In genomic region chrX:72045141-72045540, GRCh38 we compare ENCODE assay signal across 16 cellular contexts.
DNase-seq lines count a peak whose midpoint lies in the region; ATAC-seq and TF ChIP-seq lines count a peak whose summit lies in the region.
"Had no signal": no experiment of that assay in that cellular context is flagged by ENCODE, and none has a peak within 500 bp of the region (broad histone marks: within the 10 kb centered on the region; RNA-seq: fewer than 3 reads in every experiment).

No MANE protein-coding gene starts in this region.

- H3K79me2 ChIP-seq in GM23338 (replicated peaks; ENCODE audit: insufficient read depth) = no peaks in the 10 kb centered on the region

- H3K4me2 ChIP-seq in GM23338 = peak overlapping the region; percentile 20; the same call in 1 of the 2 replicates

- intact Hi-C loops in esophagus squamous epithelium (cut with DNase I) = no loop called here

- H3K9ac ChIP-seq in rectal smooth muscle tissue (ENCODE audit: low read length) = no peak overlapping the region

- TF ChIP-seq CTCF in GM23338 (conservative IDR thresholded peaks at IDR 0.05; ENCODE audit: low read depth in 2 of 2) = no peak
- TF ChIP-seq CTCF in VCaP (conservative IDR thresholded peaks at IDR 0.05) = no peak
- TF ChIP-seq CTCF in esophagus squamous epithelium (IDR thresholded peaks at IDR 0.05) = no peak

- H4K20me1 ChIP-seq in GM23338 (replicated peaks; ENCODE audit: insufficient read depth) = no peaks in the 10 kb centered on the region

- peak overlapping the region; percentile 85; the same call in 1 of the 2 replicates for H3K27ac ChIP-seq in GM23338 (ENCODE audit: low read depth)
- H3K27ac ChIP-seq in VCaP = peak overlapping the region; percentile 82
- peak overlapping the region; percentile 49 to 86 (median 74) for H3K27ac ChIP-seq in esophagus squamous epithelium
- H3K27ac ChIP-seq in rectal smooth muscle tissue (ENCODE audit: low read depth, low read length) = peak overlapping the region; percentile 76

- peaks cover 34% of the 10 kb centered on the region for H3K4me1 Mint-ChIP-seq in GM23338

- no peaks in the 10 kb centered on the region; the same call in 2 of the 3 replicates for H3K9me3 Mint-ChIP-seq in GM23338
- H3K9me3 Mint-ChIP-seq: activated CD4-positive, alpha-beta T cell treated with anti-CD3 and anti-CD28 coated beads, Interleukin-2, amount 10 ng/mL, durations not matched to agents 24 days and 14 days had no signal

- no peak for TF ChIP-seq POLR2A in esophagus squamous epithelium (IDR thresholded peaks at IDR 0.05)

- peaks cover 7% of the 10 kb centered on the region for H3K27me3 Mint-ChIP-seq in GM23338 (ENCODE audit: insufficient read depth, low read depth, poor library complexity)

- DNase-seq in GM23338 (ENCODE audit: low spot score) (no peak), esophagus squamous epithelium (lab: John Stamatoyannopoulos, UW) (no peak), COR-L47 (lab: John Stamatoyannopoulos, UW) (no peak), EL (no peak)
- no peak for DNase-seq in activated CD4-positive, alpha-beta T cell treated with anti-CD3 and anti-CD28 coated beads, Interleukin-2, amount 50 U/mL, for 1 hour
- DNase-seq in stimulated activated CD4-positive, alpha-beta T cell treated with anti-CD3 and anti-CD28 coated beads, Interleukin-4, amount 100 ng/mL, for 4 hours = no peak
- DNase-seq: activated CD4-positive, alpha-beta T cell treated with anti-CD3 and anti-CD28 coated beads, Interleukin-2, amount 10 ng/mL, durations not matched to agents 24 days and 14 days; activated T-cell treated with anti-CD3 and anti-CD28 coated beads, Interleukin-2, amount 50 U/mL, for 1 hour; cerebellar nuclear complex; DMS153; MG63; NCI-H2029; NCI-H774; RPMI8226 had no signal

- 54% methylated on average over 2 of the region's 4 CpGs; no CpG with 5 or more reads in 1 of the 2 donors for WGBS in esophagus squamous epithelium, 2 donors

- H3K4me1 ChIP-seq in GM23338 (ENCODE audit: insufficient read depth) (peaks cover 5% of the 10 kb centered on the region), esophagus squamous epithelium (peaks cover 4 to 35% (median 5%) of the 10 kb centered on the region in 3 donors), rectal smooth muscle tissue (ENCODE audit: control insufficient read depth, insufficient read depth, low read length) (peaks cover 24% of the 10 kb centered on the region)

- peak overlapping the region; percentile 94 for H3K27ac Mint-ChIP-seq in GM23338
- H3K27ac Mint-ChIP-seq: activated CD4-positive, alpha-beta T cell treated with anti-CD3 and anti-CD28 coated beads, Interleukin-2, amount 10 ng/mL, durations not matched to agents 24 days and 14 days had no signal

- no peak overlapping the region for H2AFZ ChIP-seq in GM23338

- H3K9me3 ChIP-seq in esophagus squamous epithelium = no peaks in the 10 kb centered on the region
- H3K9me3 ChIP-seq: MG63 had no signal

- no peaks in the 10 kb centered on the region for H3K27me3 ChIP-seq in GM23338 (ENCODE audit: insufficient read depth)
- H3K27me3 ChIP-seq in esophagus squamous epithelium = no peaks in the 10 kb centered on the region
- H3K27me3 ChIP-seq in rectal smooth muscle tissue (ENCODE audit: control insufficient read depth, insufficient read depth, low read length) = peaks cover 4% of the 10 kb centered on the region
- H3K27me3 ChIP-seq: MG63 had no signal

- no peaks in the 10 kb centered on the region for H3K9me2 ChIP-seq in GM23338 (ENCODE audit: insufficient read depth)

- H3K4me3 ChIP-seq in GM23338 (no peak overlapping the region), esophagus squamous epithelium (no peak overlapping the region), rectal smooth muscle tissue (ENCODE audit: low read length) (no peak overlapping the region)
- H3K4me3 ChIP-seq: MG63 had no signal

- H3K36me3 ChIP-seq in GM23338 (ENCODE audit: insufficient read depth) (no peaks in the 10 kb centered on the region), esophagus squamous epithelium (no peaks in the 10 kb centered on the region), rectal smooth muscle tissue (ENCODE audit: control insufficient read depth, insufficient read depth, low read length) (no peaks in the 10 kb centered on the region)
- H3K36me3 ChIP-seq: MG63 had no signal

- H3F3A ChIP-seq in GM23338 (replicated peaks; ENCODE audit: low read depth) = no peaks in the 10 kb centered on the region

- ATAC-seq in GM23338 = peak; percentile 51

- no peak overlapping the region for H3K4me3 Mint-ChIP-seq in GM23338
- H3K4me3 Mint-ChIP-seq: activated CD4-positive, alpha-beta T cell treated with anti-CD3 and anti-CD28 coated beads, Interleukin-2, amount 10 ng/mL, durations not matched to agents 24 days and 14 days had no signal

- H3K36me3 Mint-ChIP-seq in GM23338 (ENCODE audit: low read depth) = peaks cover 4% of the 10 kb centered on the region; the same call in 1 of the 3 replicates

TF ChIP-seq in GM23338, 12 proteins besides CTCF, POLR2A, EP300 and RAD21:
- TF ChIP-seq ZNF462 (CRISPR knock-in tag; IDR thresholded peaks at IDR 0.05) = no peak
- no peak for TF ChIP-seq EZH2 (IDR thresholded peaks at IDR 0.05; ENCODE audit: low read depth, unreplicated experiment)
